1 cellular context compared by ENCODE assay signal in the genomic region with DNA sequence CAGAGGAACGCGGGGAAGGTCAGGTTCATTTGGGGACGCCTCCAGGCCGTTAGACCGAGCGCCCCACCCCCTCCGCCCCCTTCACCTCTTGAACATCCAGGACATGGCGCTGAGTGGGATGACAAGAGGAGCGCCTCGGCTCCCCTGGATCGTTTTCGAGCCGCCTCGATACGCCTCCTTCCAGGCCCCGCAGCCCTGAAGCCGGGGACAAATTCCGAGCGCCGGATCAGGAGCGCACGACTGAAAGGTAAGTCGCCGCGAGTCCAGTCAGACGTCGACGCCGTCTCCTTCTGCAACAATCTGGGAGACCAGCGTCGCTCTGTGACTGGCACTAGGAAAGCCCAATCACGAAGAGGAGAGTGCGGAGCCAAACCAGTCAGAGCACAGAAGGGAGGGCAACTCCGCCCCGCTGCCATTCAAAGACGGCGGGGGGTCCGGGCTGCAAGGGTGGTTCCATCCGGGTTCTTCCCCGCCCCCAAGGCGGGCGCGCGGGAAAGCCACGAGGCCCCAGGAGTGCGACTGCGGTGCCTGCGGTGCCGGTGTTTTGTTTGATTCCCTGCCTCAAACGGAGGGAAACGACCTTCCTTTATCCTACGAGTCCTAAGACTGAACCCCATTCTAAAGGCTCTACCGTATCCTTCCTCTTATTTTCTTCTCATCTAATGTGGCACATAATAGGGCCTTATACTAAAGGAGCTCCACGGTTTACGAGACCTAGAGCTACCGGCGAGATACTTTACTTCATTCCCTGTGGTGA.
A peak's percentile ranks its signal among the peaks of the same experiment; 100 is the strongest.
TF ChIP-seq lines count a peak whose summit lies in the region.

HLTF (minus strand) TSS at position 302 of the 757 bp plus-strand sequence; CDS start at position 105, 197 bp downstream.

TF ChIP-seq in HCT116, 20 proteins besides CTCF, POLR2A, EP300 and RAD21 (continued from another document):
- TF ChIP-seq JUND (IDR thresholded peaks at IDR 0.05): no peak
- TF ChIP-seq YY1 (IDR thresholded peaks at IDR 0.05; ENCODE audit: extremely low read depth, insufficient replicate concordance, low read depth, low read length): peak; percentile 28
- TF ChIP-seq CEBPB (IDR thresholded peaks at IDR 0.05; ENCODE audit: low read depth): no peak
- no peak for TF ChIP-seq ELF1 (IDR thresholded peaks at IDR 0.05; ENCODE audit: borderline replicate concordance, low read depth)
- TF ChIP-seq FOSL1 (IDR thresholded peaks at IDR 0.05; ENCODE audit: low read depth): no peak
- TF ChIP-seq ZNF274 (IDR thresholded peaks at IDR 0.05; ENCODE audit: low read depth, low read length): no peak
- TF ChIP-seq MAX (IDR thresholded peaks at IDR 0.05): peak; percentile 100
